Comparison of ENCODE assay signal across 16 cellular contexts in the genomic region with DNA sequence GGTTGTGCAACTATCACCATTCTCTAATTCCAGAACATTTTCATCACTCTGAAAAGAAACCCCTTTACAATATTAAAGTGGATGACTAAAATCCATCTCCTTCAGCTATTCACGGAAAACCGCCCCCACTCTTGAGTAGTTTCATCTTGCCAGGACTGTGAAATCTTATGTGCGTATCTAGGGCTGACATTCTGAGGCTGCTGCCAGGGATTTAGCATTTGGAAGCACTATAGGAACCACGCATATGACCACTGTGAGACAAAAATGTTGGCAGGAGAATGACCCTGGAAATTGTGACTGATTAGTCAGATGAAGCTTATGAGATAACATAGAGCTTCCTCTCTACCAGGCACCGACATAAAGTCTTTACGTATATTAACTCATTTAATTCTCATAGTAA.
"Had no signal": no experiment of that assay in that cellular context is flagged by ENCODE, and none has a peak within 500 bp of the region (broad histone marks: within the 10 kb centered on the region; RNA-seq: fewer than 3 reads in every experiment).

No MANE protein-coding gene starts in this region.

- H3K27me3 ChIP-seq: colonic mucosa, right lobe of liver, upper lobe of left lung had no signal

- H3K27ac Mint-ChIP-seq: activated naive CD4-positive, alpha-beta T cell treated with anti-CD3 and anti-CD28 coated beads, Interleukin-2, amount 50 U/mL, for 24 hours; naive thymus-derived CD4-positive, alpha-beta T cell; progenitor cell of endocrine pancreas; T-helper 1 cell treated with Interleukin-12 subunit alpha and Interleukin-12 subunit beta and Interleukin-4 antibody, amounts not matched to agents 30 μg/mL and 1 μg/mL, for 36 hours had no signal

- DNase-seq: activated CD4-positive, CD25-positive, alpha-beta regulatory T cell; activated effector memory CD4-positive, alpha-beta T cell treated with Interleukin-2 at 50 U/mL for 16 hours; activated T-cell treated with anti-CD3 and anti-CD28 coated beads, Interleukin-2, amount 50 U/mL, for 1 hour; amygdala; colonic mucosa; effector CD4-positive, alpha-beta T cell; left cardiac atrium; naive thymus-derived CD4-positive, alpha-beta T cell; right lobe of liver; stimulated activated naive CD4-positive, alpha-beta T cell had no signal

- ATAC-seq: left cardiac atrium; naive thymus-derived CD4-positive, alpha-beta T cell; right lobe of liver had no signal

- H3K36me3 Mint-ChIP-seq: activated naive CD4-positive, alpha-beta T cell treated with anti-CD3 and anti-CD28 coated beads, Interleukin-2, amount 50 U/mL, for 24 hours had no signal

- H3K4me1 Mint-ChIP-seq: activated naive CD4-positive, alpha-beta T cell treated with anti-CD3 and anti-CD28 coated beads, Interleukin-2, amount 50 U/mL, for 24 hours; naive thymus-derived CD4-positive, alpha-beta T cell had no signal

- H3K36me3 ChIP-seq: colonic mucosa, right lobe of liver, upper lobe of left lung had no signal

- H3K4me3 Mint-ChIP-seq: activated naive CD4-positive, alpha-beta T cell treated with anti-CD3 and anti-CD28 coated beads, Interleukin-2, amount 50 U/mL, for 24 hours; naive thymus-derived CD4-positive, alpha-beta T cell; T-helper 1 cell treated with Interleukin-12 subunit alpha and Interleukin-12 subunit beta and Interleukin-4 antibody, amounts not matched to agents 30 μg/mL and 1 μg/mL, for 36 hours had no signal

- H3K4me3 ChIP-seq: colonic mucosa, lung, right lobe of liver, SK-N-MC, upper lobe of left lung had no signal

- H3K9me3 ChIP-seq: colonic mucosa, right lobe of liver, upper lobe of left lung had no signal

- H3K27ac ChIP-seq: colonic mucosa, right lobe of liver, SK-N-MC, upper lobe of left lung had no signal

- H3K4me1 ChIP-seq: colonic mucosa, right lobe of liver, upper lobe of left lung had no signal

- H3K27me3 Mint-ChIP-seq: naive thymus-derived CD4-positive, alpha-beta T cell; progenitor cell of endocrine pancreas had no signal
